Comparison of ENCODE assay signal across 20 cellular contexts in genomic region chr12:90100619-90101018, GRCh38.
"Had no signal": no experiment of that assay in that cellular context is flagged by ENCODE, and none has a peak within 500 bp of the region (broad histone marks: within the 10 kb centered on the region; RNA-seq: fewer than 3 reads in every experiment).

No MANE protein-coding gene starts in this region.

- H3K9me3 Mint-ChIP-seq: activated T-helper 2 cell treated with anti-CD3 and anti-CD28 coated beads, Interferon-gamma antibody, Interleukin-2, Interleukin-4, amounts not matched to agents 10 μg/mL and 5 μg/mL and 100 μg/mL, durations not matched to agents 14 hours and 24 hours and 36 hours; dendritic cell treated with granulocyte-macrophage colony-stimulating factor and Interleukin-4, amounts not matched to agents 40 ng/mL and 50 ng/mL, for 4 days; endodermal cell; nephron progenitor cell had no signal

- H3K4me1 ChIP-seq: gastrocnemius medialis, sigmoid colon, vagina had no signal

- H3K9me3 ChIP-seq: gastrocnemius medialis, heart right ventricle, sigmoid colon, tibial artery, vagina had no signal

- H3K36me3 ChIP-seq: gastrocnemius medialis, heart right ventricle, sigmoid colon, tibial artery, vagina had no signal

- DNase-seq: activated CD4-positive, alpha-beta T cell treated with anti-CD3 and anti-CD28 coated beads, Interleukin-2, amount 50 U/mL, for 1 hour; activated CD4-positive, CD25-positive, alpha-beta regulatory T cell; activated naive CD4-positive, alpha-beta T cell treated with anti-CD3 and anti-CD28 coated beads, Interleukin-2, amount 50 U/mL, for 16 hours; amniotic stem cell; endodermal cell; gastrocnemius medialis; heart right ventricle; islet precursor cell; mesenchymal stem cell; nephron progenitor cell; sigmoid colon; stimulated activated CD4-positive, alpha-beta T cell treated with anti-CD3 and anti-CD28 coated beads, Interleukin-2, amount 100 ng/mL, for 48 hours; T-helper 2 cell; tibial artery had no signal

- H3K27me3 ChIP-seq: gastrocnemius medialis, heart right ventricle, sigmoid colon, tibial artery, vagina had no signal

- H3K4me3 Mint-ChIP-seq: brain; dendritic cell treated with granulocyte-macrophage colony-stimulating factor and Interleukin-4, amounts not matched to agents 40 ng/mL and 50 ng/mL, for 4 days; endodermal cell; nephron progenitor cell had no signal

- ATAC-seq: gastrocnemius medialis, heart right ventricle, left lobe of liver had no signal

- FAIRE-seq: TTC549 had no signal

- H3K27ac Mint-ChIP-seq: activated T-helper 2 cell treated with anti-CD3 and anti-CD28 coated beads, Interferon-gamma antibody, Interleukin-2, Interleukin-4, amounts not matched to agents 10 μg/mL and 5 μg/mL and 100 μg/mL, durations not matched to agents 14 hours and 24 hours and 36 hours; dendritic cell treated with granulocyte-macrophage colony-stimulating factor and Interleukin-4, amounts not matched to agents 40 ng/mL and 50 ng/mL, for 4 days; endodermal cell; nephron progenitor cell had no signal

- H3K4me3 ChIP-seq: gastrocnemius medialis, heart right ventricle, sigmoid colon, tibial artery, vagina had no signal

- H3K27me3 Mint-ChIP-seq: brain had no signal

- H3K27ac ChIP-seq: gastrocnemius medialis, heart right ventricle, sigmoid colon, tibial artery, vagina had no signal
